In genomic region chr11:104690243-104690642, GRCh38 we compare ENCODE assay signal across 1 cellular context.
TF ChIP-seq lines count a peak whose summit lies in the region.

No MANE protein-coding gene starts in this region.

TF ChIP-seq in GM23338, 12 proteins besides CTCF, POLR2A, EP300 and RAD21 (continued from another document):
- TF ChIP-seq ZNF462 (CRISPR knock-in tag; IDR thresholded peaks at IDR 0.05): no peak
- no peak for TF ChIP-seq EZH2phosphoT487 (IDR thresholded peaks at IDR 0.05; ENCODE audit: unreplicated experiment)
- no peak for TF ChIP-seq JUNB (IDR thresholded peaks at IDR 0.05; ENCODE audit: unreplicated experiment)
- no peak for TF ChIP-seq STAT1 (IDR thresholded peaks at IDR 0.05; ENCODE audit: unreplicated experiment)
